In genomic region chr12:120010661-120011230, GRCh38 we compare ENCODE assay signal across 16 cellular contexts.
DNase-seq lines count a peak whose midpoint lies in the region; ATAC-seq and TF ChIP-seq lines count a peak whose summit lies in the region.
"Had no signal": no experiment of that assay in that cellular context is flagged by ENCODE, and none has a peak within 500 bp of the region (broad histone marks: within the 10 kb centered on the region; RNA-seq: fewer than 3 reads in every experiment).

No MANE protein-coding gene starts in this region.

- no peak for ATAC-seq in stimulated activated naive CD8-positive, alpha-beta T cell treated with anti-CD3 and anti-CD28 coated beads, Interleukin-15, amount 100 ng/mL, for 72 hours
- ATAC-seq in GM21619 (IDR thresholded peaks at IDR 0.05; ENCODE audit: unreplicated experiment), result no peak
- ATAC-seq: PC-3 had no signal

- no peaks in the 10 kb centered on the region for H3K9me3 ChIP-seq in effector memory CD4-positive, alpha-beta T cell (ENCODE audit: control insufficient read depth, low read length)
- H3K9me3 ChIP-seq: stomach, vagina had no signal

- no peaks in the 10 kb centered on the region for H3K27me3 ChIP-seq in effector memory CD4-positive, alpha-beta T cell (replicated peaks; ENCODE audit: control insufficient read depth, insufficient read depth, low read length, poor library complexity, severe bottlenecking)
- H3K27me3 ChIP-seq: stomach, vagina had no signal

- H3K4me3 ChIP-seq in effector memory CD4-positive, alpha-beta T cell (ENCODE audit: insufficient read depth, low read depth, low read length, poor library complexity, severe bottlenecking), result no peak overlapping the region
- H3K4me3 ChIP-seq: SK-N-MC, stomach, vagina had no signal

- H3K4me1 Mint-ChIP-seq in activated naive CD4-positive, alpha-beta T cell treated with anti-CD3 and anti-CD28 coated beads, Interleukin-2, amount 50 U/mL, for 24 hours, result peaks cover 99% of the 10 kb centered on the region
- peaks cover 81% of the 10 kb centered on the region for H3K4me1 Mint-ChIP-seq in T-helper 2 cell treated with Interferon-gamma antibody and Interleukin-4, amounts not matched to agents 5 μg/mL and 100 μg/mL, for 36 hours (ENCODE audit: low read depth)
- H3K4me1 Mint-ChIP-seq in stimulated activated naive CD8-positive, alpha-beta T cell treated with anti-CD3 and anti-CD28 coated beads, Interleukin-15, amount 100 ng/mL, for 72 hours, result peaks cover 100% of the 10 kb centered on the region

- peaks cover 6% of the 10 kb centered on the region for H3K9me3 Mint-ChIP-seq in activated naive CD4-positive, alpha-beta T cell treated with anti-CD3 and anti-CD28 coated beads, Interleukin-2, amount 50 U/mL, for 24 hours
- no peaks in the 10 kb centered on the region for H3K9me3 Mint-ChIP-seq in T-helper 2 cell treated with Interferon-gamma antibody and Interleukin-4, amounts not matched to agents 5 μg/mL and 100 μg/mL, for 36 hours
- H3K9me3 Mint-ChIP-seq in stimulated activated naive CD8-positive, alpha-beta T cell treated with anti-CD3 and anti-CD28 coated beads, Interleukin-15, amount 100 ng/mL, for 72 hours, result peaks cover 0 to 4% of the 10 kb centered on the region in 2 donors

- peaks cover 46% of the 10 kb centered on the region for H3K36me3 Mint-ChIP-seq in activated naive CD4-positive, alpha-beta T cell treated with anti-CD3 and anti-CD28 coated beads, Interleukin-2, amount 50 U/mL, for 24 hours
- H3K36me3 Mint-ChIP-seq in T-helper 2 cell treated with Interferon-gamma antibody and Interleukin-4, amounts not matched to agents 5 μg/mL and 100 μg/mL, for 36 hours (ENCODE audit: low read depth), result peaks cover 28% of the 10 kb centered on the region

- peak overlapping the region; percentile 91 for H3K27ac ChIP-seq in effector memory CD4-positive, alpha-beta T cell (ENCODE audit: insufficient read depth, low read length, poor library complexity, severe bottlenecking)
- H3K27ac ChIP-seq: SK-N-MC, stomach, vagina had no signal

- H3K27me3 Mint-ChIP-seq in activated naive CD4-positive, alpha-beta T cell treated with anti-CD3 and anti-CD28 coated beads, Interleukin-2, amount 50 U/mL, for 24 hours, result no peaks in the 10 kb centered on the region
- H3K27me3 Mint-ChIP-seq in T-helper 2 cell treated with Interferon-gamma antibody and Interleukin-4, amounts not matched to agents 5 μg/mL and 100 μg/mL, for 36 hours (ENCODE audit: low read depth), result no peaks in the 10 kb centered on the region
- H3K27me3 Mint-ChIP-seq in stimulated activated naive CD8-positive, alpha-beta T cell treated with anti-CD3 and anti-CD28 coated beads, Interleukin-15, amount 100 ng/mL, for 72 hours, result no peaks in the 10 kb centered on the region

- no peak for DNase-seq in activated naive CD4-positive, alpha-beta T cell (lab: John Stamatoyannopoulos, UW)
- DNase-seq in T-helper 2 cell treated with Interferon-gamma antibody and Interleukin-4, amounts not matched to agents 5 μg/mL and 100 μg/mL, for 36 hours (ENCODE audit: low spot score), result no peak
- no peak for DNase-seq in effector memory CD4-positive, alpha-beta T cell
- DNase-seq in stimulated activated naive CD8-positive, alpha-beta T cell treated with anti-CD3 and anti-CD28 coated beads, Interleukin-15, amount 100 ng/mL, for 72 hours, result no peak
- DNase-seq in HEK293T (ENCODE audit: extremely low spot score), result no peak
- no peak for DNase-seq in NCI-H1048 (lab: John Stamatoyannopoulos, UW)
- DNase-seq: activated CD8-positive, alpha-beta memory T cell treated with anti-CD3 and anti-CD28 coated beads, Interleukin-2, amount 50 U/mL, for 4 hours; kidney; NCI-H2107; NCI-H69; PC-3; stomach had no signal

- peaks cover 63% of the 10 kb centered on the region for H3K4me1 ChIP-seq in effector memory CD4-positive, alpha-beta T cell (ENCODE audit: control insufficient read depth, insufficient read depth, low read length, poor library complexity, severe bottlenecking)
- H3K4me1 ChIP-seq: stomach, vagina had no signal

- H3K4me3 Mint-ChIP-seq in activated naive CD4-positive, alpha-beta T cell treated with anti-CD3 and anti-CD28 coated beads, Interleukin-2, amount 50 U/mL, for 24 hours, result peak overlapping the region; percentile 48
- peak overlapping the region; percentile 82 for H3K4me3 Mint-ChIP-seq in T-helper 2 cell treated with Interferon-gamma antibody and Interleukin-4, amounts not matched to agents 5 μg/mL and 100 μg/mL, for 36 hours
- peak overlapping the region; percentile 77 to 82 for H3K4me3 Mint-ChIP-seq in stimulated activated naive CD8-positive, alpha-beta T cell treated with anti-CD3 and anti-CD28 coated beads, Interleukin-15, amount 100 ng/mL, for 72 hours

- peak overlapping the region; percentile 100 for H3K27ac Mint-ChIP-seq in activated naive CD4-positive, alpha-beta T cell treated with anti-CD3 and anti-CD28 coated beads, Interleukin-2, amount 50 U/mL, for 24 hours
- peak overlapping the region; percentile 95 for H3K27ac Mint-ChIP-seq in T-helper 2 cell treated with Interferon-gamma antibody and Interleukin-4, amounts not matched to agents 5 μg/mL and 100 μg/mL, for 36 hours
- H3K27ac Mint-ChIP-seq in stimulated activated naive CD8-positive, alpha-beta T cell treated with anti-CD3 and anti-CD28 coated beads, Interleukin-15, amount 100 ng/mL, for 72 hours, result peak overlapping the region; percentile 100

- no peaks in the 10 kb centered on the region for H3K36me3 ChIP-seq in effector memory CD4-positive, alpha-beta T cell (ENCODE audit: control insufficient read depth, insufficient read depth, low read length)
- H3K36me3 ChIP-seq: stomach, vagina had no signal

- CTCF ChIA-PET in HEK293T (lab: Yijun Ruan, JAX), result no interaction called here

- POLR2A ChIA-PET in HEK293T (lab: Yijun Ruan, JAX), result no interaction called here

TF ChIP-seq in HEK293T, 16 proteins besides CTCF, POLR2A, EP300 and RAD21:
- TF ChIP-seq L3MBTL2 (conservative IDR thresholded peaks at IDR 0.05) (no peak), FOXM1 (IDR thresholded peaks at IDR 0.05; ENCODE audit: borderline replicate concordance) (no peak), SP1 (IDR thresholded peaks at IDR 0.05) (no peak), ZNF384 (IDR thresholded peaks at IDR 0.05) (no peak), ARNT (IDR thresholded peaks at IDR 0.05) (no peak), BHLHE40 (IDR thresholded peaks at IDR 0.05; ENCODE audit: borderline replicate concordance) (no peak), PKNOX1 (IDR thresholded peaks at IDR 0.05) (no peak), LEF1 (IDR thresholded peaks at IDR 0.05; ENCODE audit: borderline replicate concordance) (no peak), SUZ12 (IDR thresholded peaks at IDR 0.05) (no peak)
